1 cellular context compared by ENCODE assay signal in genomic region chr17:63961355-63962207, GRCh38.
TF ChIP-seq lines count a peak whose summit lies in the region.

No MANE protein-coding gene starts in this region.

TF ChIP-seq in HCT116, 20 proteins besides CTCF, POLR2A, EP300 and RAD21 (continued from another document):
- no peak for TF ChIP-seq REST (IDR thresholded peaks at IDR 0.05; ENCODE audit: low read depth)
- no peak for TF ChIP-seq EZH2phosphoT487 (IDR thresholded peaks at IDR 0.05; ENCODE audit: borderline replicate concordance)
